In the genomic region with DNA sequence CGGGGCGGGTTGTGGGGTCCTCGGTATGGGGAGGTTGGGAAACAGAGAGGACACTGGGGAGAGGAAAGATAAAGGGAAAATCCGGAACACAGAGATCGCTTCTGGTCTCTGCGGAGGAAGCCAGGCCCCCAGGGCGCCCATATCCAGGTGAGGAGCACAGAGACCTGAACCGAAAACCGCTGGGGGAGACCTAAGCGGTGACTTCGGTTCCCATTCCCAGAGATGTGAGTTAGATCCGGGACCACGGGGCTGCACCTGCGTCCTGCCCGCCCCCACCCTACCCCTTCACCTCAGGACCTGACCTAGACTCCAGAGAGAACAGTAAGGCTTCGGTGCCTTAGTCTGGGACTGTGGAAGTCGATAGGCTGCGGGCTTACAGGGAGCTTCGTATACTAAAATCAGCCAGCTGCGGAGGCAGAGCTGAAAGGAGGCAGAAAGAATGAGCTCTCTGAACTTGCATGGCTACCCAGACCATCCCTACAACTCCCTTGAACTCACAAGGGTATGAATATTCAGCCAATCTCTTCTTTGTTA, we compare ENCODE assay signal across 8 cellular contexts. TPM values are rescaled to one million over a fixed set of nuclear protein-coding genes. Genes with fewer than 3 reads are reported as not detected.
DNase-seq lines count a peak whose midpoint lies in the region; ATAC-seq, FAIRE-seq and TF ChIP-seq lines count a peak whose summit lies in the region.

No MANE protein-coding gene starts in this region.

- H3K27me3 Mint-ChIP-seq in natural killer cell treated with Interleukin-12 subunit alpha and Interleukin-12 subunit beta and Interleukin-15 and Interleukin-18, amount 100 ng/mL, for 72 hours: no peaks in the 10 kb centered on the region

- peak overlapping the region; percentile 99 for H3K4me3 Mint-ChIP-seq in natural killer cell treated with Interleukin-12 subunit alpha and Interleukin-12 subunit beta and Interleukin-15 and Interleukin-18, amount 100 ng/mL, for 72 hours

- no peaks in the 10 kb centered on the region for H3K9me3 ChIP-seq in BE2C

- H3K4me3 ChIP-seq in BE2C (ENCODE audit: low read depth, low read length) (peak overlapping the region; percentile 90), epithelial cell of esophagus (ENCODE audit: low read length) (peak overlapping the region; percentile 91)

- no peaks in the 10 kb centered on the region for H3K36me3 ChIP-seq in BE2C

- DNase-seq in BE2C (no peak), RPMI8226 (peak; percentile 44), epithelial cell of esophagus (ENCODE audit: low read depth) (no peak), SKM-1 (lab: John Stamatoyannopoulos, UW; ENCODE audit: unreplicated experiment) (no peak), D721Med (ENCODE audit: insufficient read length, low spot score) (no peak)
- no peak for DNase-seq in natural killer cell treated with Interleukin-12 subunit alpha and Interleukin-12 subunit beta and Interleukin-15 and Interleukin-18, amount 100 ng/mL, for 72 hours (ENCODE audit: low spot score)

- H3K36me3 Mint-ChIP-seq in natural killer cell treated with Interleukin-12 subunit alpha and Interleukin-12 subunit beta and Interleukin-15 and Interleukin-18, amount 100 ng/mL, for 72 hours: peaks cover 6% of the 10 kb centered on the region

- H3K27me3 ChIP-seq in BE2C: no peaks in the 10 kb centered on the region

- no peak for FAIRE-seq in D721Med (lab: Jason Lieb, UNC)

- H3K4me1 ChIP-seq in BE2C: peaks cover 6% of the 10 kb centered on the region

- H3K9me3 Mint-ChIP-seq in natural killer cell treated with Interleukin-12 subunit alpha and Interleukin-12 subunit beta and Interleukin-15 and Interleukin-18, amount 100 ng/mL, for 72 hours: no peaks in the 10 kb centered on the region

- ATAC-seq in GM18907 (IDR thresholded peaks at IDR 0.05; ENCODE audit: unreplicated experiment) (peak; percentile 17), HG03175 (IDR thresholded peaks at IDR 0.05; ENCODE audit: unreplicated experiment) (peak; percentile 5)
- ATAC-seq in natural killer cell treated with Interleukin-12 subunit alpha and Interleukin-12 subunit beta and Interleukin-15 and Interleukin-18, amount 100 ng/mL, for 72 hours: peak in 1 of 2 donors; percentile 40

- peaks cover 36 to 42% of the 10 kb centered on the region in 2 donors for H3K4me1 Mint-ChIP-seq in natural killer cell treated with Interleukin-12 subunit alpha and Interleukin-12 subunit beta and Interleukin-15 and Interleukin-18, amount 100 ng/mL, for 72 hours (ENCODE audit: low read depth in 2 of 2)

- TF ChIP-seq CTCF in BE2C (IDR thresholded peaks at IDR 0.05; ENCODE audit: low read depth, low read length): no peak
- no peak for TF ChIP-seq CTCF in epithelial cell of esophagus (IDR thresholded peaks at IDR 0.05; ENCODE audit: insufficient read depth, low read depth, low read length, missing control alignments)
- TF ChIP-seq CTCF in D721Med (IDR thresholded peaks at IDR 0.05; ENCODE audit: insufficient read depth, missing control alignments): no peak

- H3K27ac Mint-ChIP-seq in natural killer cell treated with Interleukin-12 subunit alpha and Interleukin-12 subunit beta and Interleukin-15 and Interleukin-18, amount 100 ng/mL, for 72 hours: peak overlapping the region; percentile 94 to 96

RNA-seq across cellular contexts. Expression of gene FAM13B, which starts 0.5 kb away (rescaled TPM):
- polyA plus RNA-seq in BE2C (2012; ENCODE audit: insufficient read depth, insufficient read length, low read depth): 7.1 TPM
- 10 to 100 TPM; 43.1 to 50.4 TPM for total RNA-seq in natural killer cell treated with Interleukin-12 subunit alpha and Interleukin-12 subunit beta and Interleukin-15 and Interleukin-18, amount 100 ng/mL, for 72 hours

RNA-seq across cellular contexts. Expression of gene WNT8A, which starts 50.5 kb away (rescaled TPM):
- not detected for polyA plus RNA-seq in BE2C (2012; ENCODE audit: insufficient read depth, insufficient read length, low read depth)
- not detected for total RNA-seq in natural killer cell treated with Interleukin-12 subunit alpha and Interleukin-12 subunit beta and Interleukin-15 and Interleukin-18, amount 100 ng/mL, for 72 hours
